7 cellular contexts compared by ENCODE assay signal in the genomic region with DNA sequence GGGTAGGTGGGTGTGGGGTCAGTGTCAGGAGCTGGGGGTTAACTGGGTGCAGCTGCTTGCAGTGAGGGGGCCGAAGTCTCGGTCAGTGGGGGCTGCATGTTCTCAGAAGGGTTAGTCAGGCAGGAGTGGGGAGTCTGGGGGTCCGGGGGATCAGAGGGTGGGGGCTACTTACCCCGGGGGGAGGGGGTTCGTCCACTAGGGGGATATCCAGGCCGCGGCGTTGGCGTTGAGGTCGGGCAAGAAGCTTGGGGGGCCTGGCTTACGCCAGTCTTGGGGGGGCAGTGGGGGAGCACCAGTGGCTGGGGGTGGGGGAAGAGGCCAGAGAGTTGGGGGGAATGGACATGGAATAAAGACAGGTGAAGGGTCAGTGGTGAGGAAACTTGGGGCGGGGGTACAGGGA. TPM values are rescaled to one million over a fixed set of nuclear protein-coding genes. Genes with fewer than 3 reads are reported as not detected.
"Had no signal": no experiment of that assay in that cellular context is flagged by ENCODE, and none has a peak within 500 bp of the region (broad histone marks: within the 10 kb centered on the region; RNA-seq: fewer than 3 reads in every experiment).

No MANE protein-coding gene starts in this region.

- H3K9me3 Mint-ChIP-seq: HFFc6, IgD-negative memory B cell had no signal

- ATAC-seq: GM23338, HCT116, HepG2 had no signal

- H3K4me1 Mint-ChIP-seq: GM23338 had no signal

- DNase-seq: HFFc6, KBM-7 had no signal

- H3K27ac Mint-ChIP-seq: GM23338, HFFc6, IgD-negative memory B cell had no signal

- H3K4me3 Mint-ChIP-seq: GM23338, HFFc6, IgD-negative memory B cell had no signal

RNA-seq across cellular contexts. Expression of gene KCNC3, which starts 9.1 kb away (rescaled TPM):
- total RNA-seq: HFFc6, HT1080 had no signal

RNA-seq across cellular contexts. Expression of gene NAPSA, which starts 45.4 kb away (rescaled TPM):
- total RNA-seq: HepG2, HT1080 had no signal
